Comparison of ENCODE assay signal across 1 cellular context in the genomic region with DNA sequence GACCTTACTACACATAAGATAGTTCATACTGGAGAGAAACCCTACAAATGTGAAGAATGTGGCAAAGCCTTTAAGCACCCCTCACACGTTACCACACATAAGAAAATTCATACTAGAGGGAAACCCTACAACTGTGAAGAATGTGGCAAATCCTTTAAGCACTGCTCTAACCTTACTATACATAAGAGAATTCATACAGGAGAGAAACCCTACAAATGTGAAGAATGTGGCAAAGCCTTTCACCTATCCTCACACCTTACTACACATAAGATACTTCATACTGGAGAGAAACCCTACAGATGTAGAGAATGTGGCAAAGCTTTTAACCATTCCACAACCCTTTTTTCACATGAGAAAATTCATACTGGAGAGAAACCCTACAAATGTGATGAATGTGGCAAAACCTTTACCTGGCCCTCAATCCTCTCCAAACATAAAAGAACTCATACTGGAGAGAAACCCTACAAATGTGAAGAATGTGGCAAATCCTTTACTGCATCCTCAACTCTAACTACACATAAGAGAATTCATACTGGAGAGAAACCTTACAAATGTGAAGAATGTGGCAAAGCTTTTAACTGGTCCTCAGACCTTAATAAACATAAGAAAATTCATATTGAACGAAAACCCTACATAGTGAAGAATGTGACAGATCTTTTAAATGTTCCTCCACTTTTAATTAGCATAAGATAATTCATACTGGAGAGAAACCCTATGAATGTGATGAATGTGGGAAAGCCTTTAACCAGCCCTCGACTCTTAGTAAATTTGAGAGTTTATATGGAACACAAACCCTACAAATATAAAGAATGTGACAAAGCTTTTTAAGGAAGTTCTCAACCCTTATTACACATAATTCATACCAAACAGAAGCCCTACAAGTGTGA.
A peak's percentile ranks its signal among the peaks of the same experiment; 100 is the strongest.
TF ChIP-seq lines count a peak whose summit lies in the region.

No MANE protein-coding gene starts in this region.

TF ChIP-seq in H1, 55 proteins besides CTCF, POLR2A, EP300 and RAD21:
- TF ChIP-seq ZNF274 (IDR thresholded peaks at IDR 0.05; ENCODE audit: borderline replicate concordance, extremely low read depth, low read length): peak; percentile 86
